In the genomic region with DNA sequence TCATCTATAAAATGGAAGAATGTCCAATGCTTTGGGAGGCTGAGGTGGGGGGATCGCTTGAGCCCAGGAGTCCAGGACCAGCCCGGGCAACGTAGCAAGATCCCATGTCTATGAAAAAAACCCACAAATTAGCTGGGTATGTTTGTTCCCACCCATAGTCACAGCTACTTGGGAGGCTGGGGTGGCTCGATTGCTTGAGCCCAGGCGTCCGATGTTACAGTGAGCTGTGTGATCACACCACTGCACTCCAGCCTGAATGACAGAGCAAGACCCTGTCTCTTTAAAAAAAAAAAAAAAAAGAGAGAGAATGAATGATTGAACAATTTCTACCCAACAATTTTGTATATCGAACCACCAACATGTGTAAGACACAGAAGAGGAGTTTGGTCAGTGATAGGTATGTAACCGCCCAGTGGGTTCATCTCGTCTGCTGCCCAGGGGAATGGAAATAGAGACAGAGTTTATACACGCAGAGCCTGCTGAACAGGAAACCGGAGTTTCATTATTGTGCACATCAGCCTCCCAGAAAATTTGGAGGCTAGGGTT, we compare ENCODE assay signal across 9 cellular contexts. TPM values are rescaled to one million over a fixed set of nuclear protein-coding genes. Genes with fewer than 3 reads are reported as not detected.
DNase-seq lines count a peak whose midpoint lies in the region; ATAC-seq and TF ChIP-seq lines count a peak whose summit lies in the region.
"Had no signal": no experiment of that assay in that cellular context is flagged by ENCODE, and none has a peak within 500 bp of the region (broad histone marks: within the 10 kb centered on the region; RNA-seq: fewer than 3 reads in every experiment).

No MANE protein-coding gene starts in this region.

- no peak for TF ChIP-seq CTCF in left lung (IDR thresholded peaks at IDR 0.05)

- H3K36me3 Mint-ChIP-seq in T-helper 2 cell treated with Interferon-gamma antibody and Interleukin-4, amounts not matched to agents 5 μg/mL and 100 μg/mL, for 36 hours (ENCODE audit: low read depth) = peaks cover 2% of the 10 kb centered on the region
- peaks cover 3% of the 10 kb centered on the region for H3K36me3 Mint-ChIP-seq in activated T-helper 1 cell treated with anti-CD3 and anti-CD28 coated beads, Interleukin-12 subunit alpha, Interleukin-12 subunit beta, Interleukin-2, Interleukin-4 antibody, amounts not matched to agents 30 ng/mL and 10 ng/mL and 1 ng/mL, durations not matched to agents 14 hours and 24 hours and 36 hours (ENCODE audit: low read depth)
- peaks cover 0 to 5% of the 10 kb centered on the region in 2 donors for H3K36me3 Mint-ChIP-seq in stimulated activated naive B cell treated with anti-CD40 and anti-IgM and Interleukin-4, amounts not matched to agents 10 μg/mL and 1 μg/mL and 100 μg/mL, for 72 hours

- H3K9me3 ChIP-seq in left lung = peaks cover 0 to 7% of the 10 kb centered on the region in 2 donors

- H3K27ac Mint-ChIP-seq in T-helper 2 cell treated with Interferon-gamma antibody and Interleukin-4, amounts not matched to agents 5 μg/mL and 100 μg/mL, for 36 hours = peak overlapping the region; percentile 84
- peak overlapping the region; percentile 91 for H3K27ac Mint-ChIP-seq in activated T-helper 1 cell treated with anti-CD3 and anti-CD28 coated beads, Interleukin-12 subunit alpha, Interleukin-12 subunit beta, Interleukin-2, Interleukin-4 antibody, amounts not matched to agents 30 ng/mL and 10 ng/mL and 1 ng/mL, durations not matched to agents 14 hours and 24 hours and 36 hours
- peak overlapping the region; percentile 96 for H3K27ac Mint-ChIP-seq in stimulated activated naive B cell treated with anti-CD40 and anti-IgM and Interleukin-4, amounts not matched to agents 10 μg/mL and 1 μg/mL and 100 μg/mL, for 72 hours

- ATAC-seq in left lung = no peak
- no peak for ATAC-seq in stimulated activated naive B cell treated with anti-CD40 and anti-IgM and Interleukin-4, amounts not matched to agents 10 μg/mL and 1 μg/mL and 100 μg/mL, for 72 hours (replicated peaks)
- no peak for ATAC-seq in HG03135 (IDR thresholded peaks at IDR 0.05; ENCODE audit: unreplicated experiment)
- no peak for ATAC-seq in GM21447 (IDR thresholded peaks at IDR 0.05; ENCODE audit: unreplicated experiment)
- no peak for ATAC-seq in HG02852 (IDR thresholded peaks at IDR 0.05; ENCODE audit: unreplicated experiment)

- intact Hi-C loops in activated T-helper 1 cell treated with anti-CD3 and anti-CD28 coated beads, Interleukin-12 subunit alpha, Interleukin-12 subunit beta, Interleukin-2, Interleukin-4 antibody, amounts not matched to agents 30 ng/mL and 10 ng/mL and 1 ng/mL, durations not matched to agents 14 hours and 24 hours and 36 hours (cut with micrococcal nuclease) = loop anchor here (1.0 kb wide), 6 partner anchors 26 to 249 kb away; a partner anchor contains a TSS
- intact Hi-C loops in left lung (cut with DNase I) = no loop called here

- H3K4me1 Mint-ChIP-seq in T-helper 2 cell treated with Interferon-gamma antibody and Interleukin-4, amounts not matched to agents 5 μg/mL and 100 μg/mL, for 36 hours (ENCODE audit: low read depth) = peaks cover 14% of the 10 kb centered on the region
- H3K4me1 Mint-ChIP-seq in activated T-helper 1 cell treated with anti-CD3 and anti-CD28 coated beads, Interleukin-12 subunit alpha, Interleukin-12 subunit beta, Interleukin-2, Interleukin-4 antibody, amounts not matched to agents 30 ng/mL and 10 ng/mL and 1 ng/mL, durations not matched to agents 14 hours and 24 hours and 36 hours (ENCODE audit: low read depth) = peaks cover 15% of the 10 kb centered on the region
- peaks cover 11 to 12% of the 10 kb centered on the region in 2 donors for H3K4me1 Mint-ChIP-seq in stimulated activated naive B cell treated with anti-CD40 and anti-IgM and Interleukin-4, amounts not matched to agents 10 μg/mL and 1 μg/mL and 100 μg/mL, for 72 hours

- no peaks in the 10 kb centered on the region for H3K27me3 Mint-ChIP-seq in T-helper 2 cell treated with Interferon-gamma antibody and Interleukin-4, amounts not matched to agents 5 μg/mL and 100 μg/mL, for 36 hours (ENCODE audit: low read depth)
- no peaks in the 10 kb centered on the region for H3K27me3 Mint-ChIP-seq in activated T-helper 1 cell treated with anti-CD3 and anti-CD28 coated beads, Interleukin-12 subunit alpha, Interleukin-12 subunit beta, Interleukin-2, Interleukin-4 antibody, amounts not matched to agents 30 ng/mL and 10 ng/mL and 1 ng/mL, durations not matched to agents 14 hours and 24 hours and 36 hours (ENCODE audit: insufficient read depth)
- H3K27me3 Mint-ChIP-seq in stimulated activated naive B cell treated with anti-CD40 and anti-IgM and Interleukin-4, amounts not matched to agents 10 μg/mL and 1 μg/mL and 100 μg/mL, for 72 hours = no peaks in the 10 kb centered on the region

- peaks cover 7 to 30% of the 10 kb centered on the region in 2 donors for H3K4me1 ChIP-seq in left lung

- no peaks in the 10 kb centered on the region for H3K36me3 ChIP-seq in left lung

- no peaks in the 10 kb centered on the region for H3K27me3 ChIP-seq in left lung

- H3K27ac ChIP-seq in left lung = peak overlapping the region; percentile 72 to 94

- peaks cover 10% of the 10 kb centered on the region for H3K9me3 Mint-ChIP-seq in T-helper 2 cell treated with Interferon-gamma antibody and Interleukin-4, amounts not matched to agents 5 μg/mL and 100 μg/mL, for 36 hours
- no peaks in the 10 kb centered on the region for H3K9me3 Mint-ChIP-seq in activated T-helper 1 cell treated with anti-CD3 and anti-CD28 coated beads, Interleukin-12 subunit alpha, Interleukin-12 subunit beta, Interleukin-2, Interleukin-4 antibody, amounts not matched to agents 30 ng/mL and 10 ng/mL and 1 ng/mL, durations not matched to agents 14 hours and 24 hours and 36 hours
- H3K9me3 Mint-ChIP-seq in stimulated activated naive B cell treated with anti-CD40 and anti-IgM and Interleukin-4, amounts not matched to agents 10 μg/mL and 1 μg/mL and 100 μg/mL, for 72 hours = peaks cover 0 to 1% of the 10 kb centered on the region in 2 donors

- H3K4me3 ChIP-seq in left lung = peak overlapping the region in 1 of 2 donors; percentile 28

- no peak for DNase-seq in T-helper 2 cell treated with Interferon-gamma antibody and Interleukin-4, amounts not matched to agents 5 μg/mL and 100 μg/mL, for 36 hours (ENCODE audit: low spot score)
- DNase-seq in T-helper 2 cell = no peak
- DNase-seq in activated T-helper 1 cell treated with anti-CD3 and anti-CD28 coated beads, Interleukin-12 subunit alpha, Interleukin-12 subunit beta, Interleukin-2, Interleukin-4 antibody, amounts not matched to agents 30 ng/mL and 10 ng/mL and 1 ng/mL, durations not matched to agents 14 hours and 24 hours and 36 hours (ENCODE audit: low spot score) = no peak
- no peak for DNase-seq in left lung
- no peak for DNase-seq in stimulated activated naive B cell treated with anti-CD40 and anti-IgM and Interleukin-4, amounts not matched to agents 10 μg/mL and 1 μg/mL and 100 μg/mL, for 72 hours
- DNase-seq: NCI-H1694 had no signal

- H3K4me3 Mint-ChIP-seq in T-helper 2 cell treated with Interferon-gamma antibody and Interleukin-4, amounts not matched to agents 5 μg/mL and 100 μg/mL, for 36 hours = peak overlapping the region; percentile 77
- H3K4me3 Mint-ChIP-seq in activated T-helper 1 cell treated with anti-CD3 and anti-CD28 coated beads, Interleukin-12 subunit alpha, Interleukin-12 subunit beta, Interleukin-2, Interleukin-4 antibody, amounts not matched to agents 30 ng/mL and 10 ng/mL and 1 ng/mL, durations not matched to agents 14 hours and 24 hours and 36 hours = peak overlapping the region; percentile 43
- peak overlapping the region; percentile 77 to 82 for H3K4me3 Mint-ChIP-seq in stimulated activated naive B cell treated with anti-CD40 and anti-IgM and Interleukin-4, amounts not matched to agents 10 μg/mL and 1 μg/mL and 100 μg/mL, for 72 hours

RNA-seq across cellular contexts. Expression of a gene that starts 26.2 kb away (rescaled TPM):
- total RNA-seq in activated T-helper 1 cell treated with anti-CD3 and anti-CD28 coated beads, Interleukin-12 subunit alpha, Interleukin-12 subunit beta, Interleukin-2, Interleukin-4 antibody, amounts not matched to agents 30 ng/mL and 10 ng/mL and 1 ng/mL, durations not matched to agents 14 hours and 24 hours and 36 hours = 47.4 and 47.9 TPM in 2 replicates
- 100 to 1,000 TPM; 165 to 229 TPM for total RNA-seq in left lung

RNA-seq across cellular contexts. Expression of a gene that starts 36.8 kb away (rescaled TPM):
- 11.9 and 12.5 TPM in 2 replicates for total RNA-seq in activated T-helper 1 cell treated with anti-CD3 and anti-CD28 coated beads, Interleukin-12 subunit alpha, Interleukin-12 subunit beta, Interleukin-2, Interleukin-4 antibody, amounts not matched to agents 30 ng/mL and 10 ng/mL and 1 ng/mL, durations not matched to agents 14 hours and 24 hours and 36 hours
- 100 to 1,000 TPM; 203 to 239 TPM for total RNA-seq in left lung

Comparison
In these comparisons a context has a peak if more than half of its experiments do, and no peak if none do; other contexts are left out.
1. RNA of a gene that starts 36.8 kb away (total RNA-seq): 203 to 239 TPM in left lung; 11.9 to 12.5 TPM in activated T-helper 1 cell treated with anti-CD3 and anti-CD28 coated beads, Interleukin-12 subunit alpha, Interleukin-12 subunit beta, Interleukin-2, Interleukin-4 antibody, amounts not matched to agents 30 ng/mL and 10 ng/mL and 1 ng/mL, durations not matched to agents 14 hours and 24 hours and 36 hours; every median in the first group is over 10 times any median in the second.
2. Peak in every context shown above with its lines, with median percentiles within 50 percentile points of each other: H3K27ac Mint-ChIP-seq and H3K4me3 Mint-ChIP-seq.